In genomic region chr2:74146929-74147728, GRCh38 we compare ENCODE assay signal across 1 cellular context.
TF ChIP-seq lines count a peak whose summit lies in the region.

No MANE protein-coding gene starts in this region.

TF ChIP-seq in SK-N-SH treated with all-trans-retinoic acid at 6 μM for 48 hours, 23 proteins besides CTCF, POLR2A, EP300 and RAD21 (continued from another document):
- TF ChIP-seq TSHZ2 (CRISPR knock-in tag; IDR thresholded peaks at IDR 0.05) (no peak), PPARA (CRISPR knock-in tag; IDR thresholded peaks at IDR 0.05; ENCODE audit: borderline replicate concordance) (no peak), CREB5 (CRISPR knock-in tag; IDR thresholded peaks at IDR 0.05; ENCODE audit: low read depth) (no peak)
